ENCODE assay signal across 10 cellular contexts in the genomic region with DNA sequence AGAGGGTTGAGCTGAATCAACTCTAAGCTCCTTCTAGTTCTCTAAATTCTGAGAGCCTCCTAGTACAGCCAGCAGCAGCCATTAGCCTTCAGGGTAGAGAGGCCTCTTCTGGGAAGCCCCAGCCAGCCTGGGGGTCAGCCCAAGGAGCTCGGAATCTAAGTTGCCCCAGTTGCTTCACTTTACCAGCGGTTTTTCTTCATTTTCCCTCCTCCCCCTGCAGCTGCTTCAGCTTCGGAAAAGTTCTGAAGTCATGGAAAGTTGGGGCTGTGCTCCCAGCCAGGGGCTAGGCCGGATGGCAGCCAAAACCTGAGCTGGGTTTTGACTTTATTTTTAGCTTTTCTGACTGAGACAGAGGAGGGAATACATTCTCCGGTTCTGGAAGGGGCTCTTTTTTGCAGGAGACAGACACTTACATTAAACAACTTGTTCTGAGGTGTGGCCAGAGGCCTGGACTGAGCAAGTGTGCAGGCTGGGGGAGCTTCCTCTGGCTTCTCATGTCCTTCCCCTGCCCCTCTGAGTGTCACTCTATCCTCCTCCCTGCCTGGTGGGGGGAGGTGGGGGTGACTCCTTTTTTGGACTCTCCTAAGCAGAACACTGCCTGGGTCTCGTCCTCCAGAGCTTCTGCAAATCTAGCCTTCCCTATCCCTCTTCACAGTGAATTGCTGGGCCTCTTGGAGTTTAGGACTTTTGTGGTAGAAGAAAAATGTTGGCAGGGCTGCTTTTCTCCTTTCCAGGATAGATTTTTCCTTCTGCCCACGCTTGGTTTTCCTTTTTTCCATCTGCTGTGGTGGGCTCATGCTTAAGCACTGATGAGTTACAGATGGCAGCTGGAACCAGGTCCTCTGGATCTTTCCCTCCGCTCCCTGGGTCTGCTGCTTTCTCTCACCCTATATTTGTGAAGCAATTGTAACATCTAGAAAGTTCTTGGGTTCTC. TPM values are rescaled to one million over a fixed set of nuclear protein-coding genes. Genes with fewer than 3 reads are reported as not detected.
DNase-seq lines count a peak whose midpoint lies in the region; ATAC-seq, FAIRE-seq and TF ChIP-seq lines count a peak whose summit lies in the region.
"Had no signal": no experiment of that assay in that cellular context is flagged by ENCODE, and none has a peak within 500 bp of the region (broad histone marks: within the 10 kb centered on the region; RNA-seq: fewer than 3 reads in every experiment).

No MANE protein-coding gene starts in this region.

- H3K4me2 ChIP-seq in PC-3 (ENCODE audit: low read length) (peak overlapping the region; percentile 81), endothelial cell of umbilical vein (ENCODE audit: insufficient read depth, low read length) (peak overlapping the region; percentile 33)

- BruUV-seq in PC-3 (replicated peaks; lab: Mats Ljungman, UMichigan) (no TSS peak), endothelial cell of umbilical vein (replicated peaks; lab: Mats Ljungman, UMichigan) (no TSS peak)

- ATAC-seq in PC-3 (no peak), HG02973 (IDR thresholded peaks at IDR 0.05; ENCODE audit: unreplicated experiment) (no peak)

- peaks cover 46% of the 10 kb centered on the region for H3K36me3 ChIP-seq in PC-3 (ENCODE audit: low read depth, low read length)
- H3K36me3 ChIP-seq in endothelial cell of umbilical vein (ENCODE audit: control insufficient read depth in 2 of 2, extremely low read depth in 1 of 2, insufficient read depth in 2 of 2, low read length in 2 of 2), result peaks cover 9% of the 10 kb centered on the region in 2 experiments

- CTCF ChIA-PET in PC-3 (lab: Charles Lee) (interaction anchor here (0.8 to 2.0 kb wide), 10 partner anchors 11 to 96 kb away, joined by 3 to 22 read pairs (median 4); a partner anchor contains a TSS), endothelial cell of umbilical vein (lab: Charles Lee) (interaction anchor here (0.6 to 13.0 kb wide), 22 partner anchors 8 to 257 kb away, joined by 3 to 627 read pairs (median 4); a partner anchor contains a TSS)

- H3K4me3 Mint-ChIP-seq in nephron, result peak overlapping the region; percentile 43 to 83 (median 71)

- no peaks in the 10 kb centered on the region for H3K9me2 ChIP-seq in PC-3 (replicated peaks; ENCODE audit: low read length)

- intact Hi-C loops in PC-3 (cut with micrococcal nuclease), result no loop called here
- intact Hi-C loops in endothelial cell of umbilical vein (cut with micrococcal nuclease), result no loop called here

- H3K9me3 ChIP-seq in PC-3 (ENCODE audit: low read length), result no peaks in the 10 kb centered on the region
- no peaks in the 10 kb centered on the region for H3K9me3 ChIP-seq in endothelial cell of umbilical vein (replicated peaks; ENCODE audit: control insufficient read depth, insufficient read depth, low read length)

- DNase-seq in AG10803 (ENCODE audit: low read depth), result peak; percentile 93
- DNase-seq in PC-3, result peak; percentile 37
- peak; percentile 47 for DNase-seq in endothelial cell of umbilical vein (ENCODE audit: low read depth, low spot score)
- no peak for DNase-seq in ACHN
- no peak for DNase-seq in NCI-H69 (lab: John Stamatoyannopoulos, UW)
- DNase-seq in NCI-H1048 (lab: John Stamatoyannopoulos, UW), result no peak
- DNase-seq: NCI-H187 treated with DMSO at 0.1 percent for 48 hours had no signal

- H3K27ac Mint-ChIP-seq in nephron, result peak overlapping the region; percentile 97 to 100 (median 100)

- peaks cover 64% of the 10 kb centered on the region for H3K4me1 ChIP-seq in PC-3 (ENCODE audit: insufficient read depth, low read length)
- peaks cover 63% of the 10 kb centered on the region for H3K4me1 ChIP-seq in endothelial cell of umbilical vein (ENCODE audit: control insufficient read depth, extremely low read depth, insufficient read depth, low read length)

- peaks cover 16% of the 10 kb centered on the region for H3F3A ChIP-seq in PC-3 (ENCODE audit: low read length, unreplicated experiment)

- H4K20me1 ChIP-seq in PC-3 (ENCODE audit: low read length) (peaks cover 25% of the 10 kb centered on the region), endothelial cell of umbilical vein (replicated peaks; ENCODE audit: control insufficient read depth, extremely low read depth, insufficient read depth, low read length) (no peaks in the 10 kb centered on the region)

- POLR2A ChIA-PET in PC-3 (lab: Charles Lee; ENCODE audit: unreplicated experiment) (interaction anchor here (0.6 to 1.7 kb wide), 9 partner anchors 10 to 1158 kb away, joined by 3 to 13 read pairs (median 5); a partner anchor contains a TSS), endothelial cell of umbilical vein (lab: Charles Lee) (interaction anchor here (1.2 to 5.1 kb wide), 6 partner anchors 9 to 32 kb away, joined by 3 to 55 read pairs (median 6); a partner anchor contains a TSS)

- H3K9ac ChIP-seq in PC-3 (ENCODE audit: low read length) (peak overlapping the region; percentile 93), endothelial cell of umbilical vein (replicated peaks; ENCODE audit: extremely low read depth, insufficient read depth, low read length) (peak overlapping the region; percentile 82)

- H3K9me1 ChIP-seq in endothelial cell of umbilical vein (replicated peaks; ENCODE audit: control insufficient read depth, extremely low read depth, insufficient read depth, low read length), result no peaks in the 10 kb centered on the region

- H3K4me3 ChIP-seq in AG10803 (ENCODE audit: low read length), result peak overlapping the region; percentile 57
- H3K4me3 ChIP-seq in PC-3 (ENCODE audit: low read length), result peak overlapping the region; percentile 58
- no peak overlapping the region for H3K4me3 ChIP-seq in endothelial cell of umbilical vein (replicated peaks in 1 of 3; ENCODE audit: insufficient read depth in 1 of 3, low read depth in 1 of 3, low read length in 3 of 3)

- dilution Hi-C loops in endothelial cell of umbilical vein (cut with MboI; ENCODE audit: extremely low pct_ligation_motif_present, low sequenced_read_pairs), result no loop called here

- H3K27ac ChIP-seq in PC-3 (ENCODE audit: low read length) (peak overlapping the region; percentile 98), endothelial cell of umbilical vein (ENCODE audit: insufficient read depth, low read depth, low read length) (peak overlapping the region; percentile 94)

- H3K36me3 Mint-ChIP-seq in nephron (ENCODE audit: low read depth), result peaks cover 10% of the 10 kb centered on the region

- H3K27me3 Mint-ChIP-seq in nephron (ENCODE audit: low read depth), result no peaks in the 10 kb centered on the region

- H3K27me3 ChIP-seq in PC-3 (ENCODE audit: low read length) (no peaks in the 10 kb centered on the region), endothelial cell of umbilical vein (ENCODE audit: control insufficient read depth in 2 of 2, insufficient read depth in 2 of 2, low read length in 2 of 2) (no peaks in the 10 kb centered on the region)

- no peak for TF ChIP-seq POLR2A in endothelial cell of umbilical vein (IDR thresholded peaks at IDR 0.05; ENCODE audit: low read depth, low read length)

- in situ Hi-C loops in ACHN (cut with HindIII; ENCODE audit: low pct_ligation_motif_present, low pct_unique_long_range_greater_than_20kb, low sequenced_read_pairs), result no loop called here

- no peak for TF ChIP-seq CTCF in AG10803 (conservative IDR thresholded peaks at IDR 0.05; ENCODE audit: low read length)
- no peak for TF ChIP-seq CTCF in PC-3 (conservative IDR thresholded peaks at IDR 0.05; ENCODE audit: low read depth, low read length)
- no peak for TF ChIP-seq CTCF in endothelial cell of umbilical vein (IDR thresholded peaks at IDR 0.05; ENCODE audit: extremely low read depth in 1 of 2, insufficient read depth in 1 of 2, low read depth in 1 of 2, low read length in 2 of 2)
- TF ChIP-seq CTCF in nephron (IDR thresholded peaks at IDR 0.05; ENCODE audit: unreplicated experiment in 3 of 3), result no peak

- peaks cover 80% of the 10 kb centered on the region for H3K79me2 ChIP-seq in PC-3 (ENCODE audit: low read length)
- peaks cover 82% of the 10 kb centered on the region for H3K79me2 ChIP-seq in endothelial cell of umbilical vein (ENCODE audit: control insufficient read depth, insufficient read depth, low read length)

- H3K9me3 Mint-ChIP-seq in nephron, result no peaks in the 10 kb centered on the region

- no peak overlapping the region for H2AFZ ChIP-seq in PC-3 (ENCODE audit: low read length)
- H2AFZ ChIP-seq in endothelial cell of umbilical vein (ENCODE audit: low read depth, low read length), result no peak overlapping the region

- FAIRE-seq in endothelial cell of umbilical vein (lab: Jason Lieb, UNC), result peak; percentile 38
- FAIRE-seq: endometrium had no signal

- peaks cover 54% of the 10 kb centered on the region for H3K4me1 Mint-ChIP-seq in nephron

RNA-seq across cellular contexts. Expression of a gene that starts 14.5 kb away (rescaled TPM):
- total RNA-seq in PC-3 (2014; rRNA removed) (864 and 1,095 TPM in 2 replicates), endothelial cell of umbilical vein (715 and 742 TPM in 2 replicates)
- polyA plus RNA-seq in endothelial cell of umbilical vein, result 371 and 461 TPM in 2 replicates
- 321 and 340 TPM in 2 replicates for polyA plus RNA-seq in endothelial cell of umbilical vein (2011; cell fraction: cytosol; rRNA removed)
- 623 and 650 TPM in 2 replicates for polyA plus RNA-seq in endothelial cell of umbilical vein (2011; cell fraction: nucleus; rRNA removed)
- polyA plus RNA-seq in endothelial cell of umbilical vein (2012), result 280 and 286 TPM in 2 replicates
- 205 and 294 TPM in 2 replicates for polyA minus RNA-seq in endothelial cell of umbilical vein
- polyA minus RNA-seq in endothelial cell of umbilical vein (2011; cell fraction: cytosol; rRNA and poly(A)+ RNA removed), result 389 TPM
- 132 and 240 TPM in 2 replicates for polyA minus RNA-seq in endothelial cell of umbilical vein (2011; cell fraction: nucleus; rRNA and poly(A)+ RNA removed)

RNA-seq across cellular contexts. Expression of a gene that starts 24.4 kb away (rescaled TPM):
- total RNA-seq in PC-3 (2014; rRNA removed) (5.8 and 13.1 TPM in 2 replicates), endothelial cell of umbilical vein (1.5 and 1.6 TPM in 2 replicates)
- polyA plus RNA-seq in endothelial cell of umbilical vein, result 0.97 and 1.5 TPM in 2 replicates
- polyA plus RNA-seq in endothelial cell of umbilical vein (2011; cell fraction: cytosol; rRNA removed), result 0.43 and 0.76 TPM in 2 replicates
- 6.6 and 7.8 TPM in 2 replicates for polyA plus RNA-seq in endothelial cell of umbilical vein (2011; cell fraction: nucleus; rRNA removed)
- 0.68 and 1.1 TPM in 2 replicates for polyA plus RNA-seq in endothelial cell of umbilical vein (2012)
- 1.1 TPM in 2 replicates for polyA minus RNA-seq in endothelial cell of umbilical vein
- polyA minus RNA-seq in endothelial cell of umbilical vein (2011; cell fraction: cytosol; rRNA and poly(A)+ RNA removed), result 6.5 TPM
- 1.3 and 1.7 TPM in 2 replicates for polyA minus RNA-seq in endothelial cell of umbilical vein (2011; cell fraction: nucleus; rRNA and poly(A)+ RNA removed)

RNA-seq across cellular contexts. Expression of a gene that starts 46.8 kb away (rescaled TPM):
- 12.9 and 14.7 TPM in 2 replicates for total RNA-seq in PC-3 (2014; rRNA removed)
- total RNA-seq in endothelial cell of umbilical vein, result 23.6 and 26.6 TPM in 2 replicates
- 20.2 and 22.0 TPM in 2 replicates for polyA plus RNA-seq in endothelial cell of umbilical vein
- polyA plus RNA-seq in endothelial cell of umbilical vein (2011; cell fraction: cytosol; rRNA removed), result 14.0 and 16.6 TPM in 2 replicates
- 17.9 and 22.9 TPM in 2 replicates for polyA plus RNA-seq in endothelial cell of umbilical vein (2011; cell fraction: nucleus; rRNA removed)
- polyA plus RNA-seq in endothelial cell of umbilical vein (2012), result 14.7 and 16.6 TPM in 2 replicates
- 26.8 and 30.9 TPM in 2 replicates for polyA minus RNA-seq in endothelial cell of umbilical vein
- polyA minus RNA-seq in endothelial cell of umbilical vein (2011; cell fraction: cytosol; rRNA and poly(A)+ RNA removed), result 3.7 TPM
- polyA minus RNA-seq in endothelial cell of umbilical vein (2011; cell fraction: nucleus; rRNA and poly(A)+ RNA removed), result 10.9 and 12.6 TPM in 2 replicates

Comparison
In these comparisons a context has a peak if more than half of its experiments do, and no peak if none do; other contexts are left out.
1. DNase-seq: peak in AG10803 (single experiment), PC-3 (single experiment) and endothelial cell of umbilical vein (single experiment); none in ACHN (single experiment), NCI-H69 (single experiment) and NCI-H1048 (single experiment).
2. H3K4me3 ChIP-seq: peak in AG10803 (single experiment) and PC-3 (single experiment); none in endothelial cell of umbilical vein (0 of 3).